ENCODE assay signal across 9 cellular contexts in genomic region chr1:41383094-41383852, GRCh38. TPM values are rescaled to one million over a fixed set of nuclear protein-coding genes. Genes with fewer than 3 reads are reported as not detected.
A peak's percentile ranks its signal among the peaks of the same experiment; 100 is the strongest.
DNase-seq lines count a peak whose midpoint lies in the region; ATAC-seq, FAIRE-seq and TF ChIP-seq lines count a peak whose summit lies in the region.
"Had no signal": no experiment of that assay in that cellular context is flagged by ENCODE, and none has a peak within 500 bp of the region (broad histone marks: within the 10 kb centered on the region; RNA-seq: fewer than 3 reads in every experiment).

No MANE protein-coding gene starts in this region.

- peaks cover 10% of the 10 kb centered on the region for H3K27me3 ChIP-seq in osteoblast (ENCODE audit: insufficient read depth, low read length)

- TF ChIP-seq POLR2A in H54 (IDR thresholded peaks at IDR 0.05; ENCODE audit: low read depth, low read length), result no peak

- no peaks in the 10 kb centered on the region for H3K9me3 Mint-ChIP-seq in Calu3 (ENCODE audit: low read depth, unreplicated experiment)
- H3K9me3 Mint-ChIP-seq in dendritic cell treated with granulocyte-macrophage colony-stimulating factor and Interleukin-4, amounts not matched to agents 40 ng/mL and 50 ng/mL, for 4 days, result no peaks in the 10 kb centered on the region

- intact Hi-C loops in Calu3 (cut with micrococcal nuclease; ENCODE audit: unreplicated experiment), result no loop called here
- intact Hi-C loops in dendritic cell treated with granulocyte-macrophage colony-stimulating factor and Interleukin-4, amounts not matched to agents 40 ng/mL and 50 ng/mL, for 4 days (cut with micrococcal nuclease), result no loop called here

- H2AFZ ChIP-seq in osteoblast (ENCODE audit: low read length), result no peak overlapping the region

- TF ChIP-seq CTCF in Calu3 (IDR thresholded peaks at IDR 0.05; ENCODE audit: unreplicated experiment) (no peak), RWPE1 (conservative IDR thresholded peaks at IDR 0.05; ENCODE audit: low read depth) (no peak), osteoblast (IDR thresholded peaks at IDR 0.05; ENCODE audit: extremely low read depth, low read depth, low read length) (no peak), GM13976 (IDR thresholded peaks at IDR 0.05; ENCODE audit: borderline replicate concordance, control extremely low read depth, extremely low read depth, insufficient read depth, missing control alignments) (no peak)

- no peaks in the 10 kb centered on the region for H3K9me3 ChIP-seq in osteoblast (ENCODE audit: low read depth, low read length)

- peak overlapping the region; percentile 68 for H3K4me3 ChIP-seq in osteoblast (ENCODE audit: insufficient read depth, low read length)

- no peak for DNase-seq in Calu3
- DNase-seq in RWPE1 (ENCODE audit: low spot score), result no peak
- DNase-seq in osteoblast (ENCODE audit: insufficient read length, low spot score, missing footprints), result peak; percentile 95
- DNase-seq in cortex of kidney (lab: John Stamatoyannopoulos, UW), result no peak
- DNase-seq in GM13976 (ENCODE audit: low spot score), result no peak
- DNase-seq in H54 (ENCODE audit: insufficient read length, low spot score), result no peak

- peaks cover 4% of the 10 kb centered on the region for H4K20me1 ChIP-seq in osteoblast (ENCODE audit: insufficient read depth, low read length)

- H3K27ac ChIP-seq in RWPE1, result peak overlapping the region; percentile 91
- H3K27ac ChIP-seq in osteoblast (ENCODE audit: low read depth, low read length), result no peak overlapping the region

- H3K36me3 ChIP-seq in osteoblast (ENCODE audit: insufficient read depth, low read length), result no peaks in the 10 kb centered on the region

- no peaks in the 10 kb centered on the region for H3K79me2 ChIP-seq in osteoblast (ENCODE audit: insufficient read depth, low read length)

- in situ Hi-C loops in GM13976 (cut with MboI; ENCODE audit: low sequenced_read_pairs, unreplicated experiment), result no loop called here

- H3K27ac Mint-ChIP-seq in Calu3 (ENCODE audit: unreplicated experiment), result no peak overlapping the region
- H3K27ac Mint-ChIP-seq in dendritic cell treated with granulocyte-macrophage colony-stimulating factor and Interleukin-4, amounts not matched to agents 40 ng/mL and 50 ng/mL, for 4 days, result no peak overlapping the region

- FAIRE-seq in H54 (lab: Jason Lieb, UNC), result no peak
- FAIRE-seq: islet of Langerhans had no signal

- BruUV-seq in Calu3 (replicated peaks; lab: Mats Ljungman, UMichigan), result no TSS peak

- POLR2A ChIA-PET in RWPE1 (lab: Yijun Ruan, JAX; ENCODE audit: low non-redundant PET), result no interaction called here

- CTCF ChIA-PET in Calu3 (lab: Charles Lee), result interaction anchor here (0.6 to 2.1 kb wide), 3 partner anchors 9 to 532 kb away, joined by 3 to 5 read pairs (median 4); no protein-coding TSS in a partner anchor
- CTCF ChIA-PET in RWPE1 (lab: Yijun Ruan, JAX), result interaction anchor here (2.1 kb wide), 1 partner anchor 35 kb away, joined by 8 read pairs; no protein-coding TSS in a partner anchor

- peaks cover 19% of the 10 kb centered on the region for H3K36me3 Mint-ChIP-seq in Calu3 (ENCODE audit: insufficient read depth, unreplicated experiment)
- H3K36me3 Mint-ChIP-seq in dendritic cell treated with granulocyte-macrophage colony-stimulating factor and Interleukin-4, amounts not matched to agents 40 ng/mL and 50 ng/mL, for 4 days (ENCODE audit: low read depth), result no peaks in the 10 kb centered on the region

- peak overlapping the region; percentile 67 for H3K4me3 Mint-ChIP-seq in Calu3 (ENCODE audit: low read depth, unreplicated experiment)
- H3K4me3 Mint-ChIP-seq in dendritic cell treated with granulocyte-macrophage colony-stimulating factor and Interleukin-4, amounts not matched to agents 40 ng/mL and 50 ng/mL, for 4 days, result peak overlapping the region; percentile 25

- H3K27me3 Mint-ChIP-seq in Calu3 (ENCODE audit: unreplicated experiment), result peaks cover 50% of the 10 kb centered on the region
- peaks cover 81% of the 10 kb centered on the region for H3K27me3 Mint-ChIP-seq in dendritic cell treated with granulocyte-macrophage colony-stimulating factor and Interleukin-4, amounts not matched to agents 40 ng/mL and 50 ng/mL, for 4 days

- peaks cover 21% of the 10 kb centered on the region for H3K4me1 ChIP-seq in osteoblast (ENCODE audit: insufficient read depth, low read length)

- H3K4me2 ChIP-seq in osteoblast (ENCODE audit: insufficient read depth, low read length), result peak overlapping the region; percentile 79

- ATAC-seq in HG03139 (IDR thresholded peaks at IDR 0.05; ENCODE audit: unreplicated experiment), result no peak

- H3K4me1 Mint-ChIP-seq in Calu3 (ENCODE audit: low read depth, unreplicated experiment), result peaks cover 22% of the 10 kb centered on the region
- peaks cover 30% of the 10 kb centered on the region for H3K4me1 Mint-ChIP-seq in dendritic cell treated with granulocyte-macrophage colony-stimulating factor and Interleukin-4, amounts not matched to agents 40 ng/mL and 50 ng/mL, for 4 days (ENCODE audit: low read depth)

RNA-seq across cellular contexts. Expression of gene FOXO6, which starts 22.0 kb away (rescaled TPM):
- 0.47 and 1.0 TPM in 2 replicates for total RNA-seq in Calu3 (2022)
- total RNA-seq in osteoblast, result not detected in 2 replicates
